In genomic region chr2:135530313-135531230, GRCh38 we compare ENCODE assay signal across 8 cellular contexts. TPM values are rescaled to one million over a fixed set of nuclear protein-coding genes. Genes with fewer than 3 reads are reported as not detected.
A peak's percentile ranks its signal among the peaks of the same experiment; 100 is the strongest.
DNase-seq lines count a peak whose midpoint lies in the region; ATAC-seq and TF ChIP-seq lines count a peak whose summit lies in the region.

TSS of gene ZRANB3 (minus strand) at chr2:135531218.

- H3K4me3 ChIP-seq in BJ (ENCODE audit: low read depth, low read length) = peak within 1 kb of the TSS; percentile 89
- peak within 1 kb of the TSS; percentile 92 for H3K4me3 ChIP-seq in choroid plexus epithelial cell (ENCODE audit: low read depth, low read length)

- DNase-seq in BJ (ENCODE audit: low read depth) (peak; percentile 93), NCI-H524 (lab: John Stamatoyannopoulos, UW) (peak; percentile 96 to 97), choroid plexus epithelial cell (ENCODE audit: low read depth) (peak; percentile 99), kidney glomerular epithelial cell (lab: John Stamatoyannopoulos, UW) (peak; percentile 99)
- peak; percentile 94 to 95 for DNase-seq in activated CD4-positive, alpha-beta T cell treated with anti-CD3 and anti-CD28 coated beads for 4 hours
- DNase-seq in stimulated activated CD4-positive, alpha-beta T cell treated with anti-CD3 and anti-CD28 coated beads, Interleukin-15, amount 100 ng/mL, for 48 hours (ENCODE audit: low read depth in 2 of 2) = peak; percentile 87 to 91

- H3K36me3 ChIP-seq in BJ (ENCODE audit: control insufficient read depth, insufficient read depth, low read length) = no peaks in the 10 kb centered on the region

- TF ChIP-seq CTCF in BJ (IDR thresholded peaks at IDR 0.05; ENCODE audit: insufficient read depth, low read depth, low read length) = no peak
- no peak for TF ChIP-seq CTCF in choroid plexus epithelial cell (conservative IDR thresholded peaks at IDR 0.05; ENCODE audit: low read depth, low read length)

- H3K27me3 ChIP-seq in BJ (ENCODE audit: control insufficient read depth, insufficient read depth, low read length) = no peaks in the 10 kb centered on the region

- CTCF ChIA-PET in BJ (lab: Yijun Ruan, JAX) = interaction anchor here (0.6 to 1.4 kb wide), 3 partner anchors 27 to 527 kb away, joined by 3 read pairs; no protein-coding TSS in a partner anchor

- POLR2A ChIA-PET in BJ (lab: Charles Lee) = interaction anchor here (0.7 kb wide), 1 partner anchor 139 kb away, joined by 12 read pairs; no protein-coding TSS in a partner anchor

- ATAC-seq in GM19324 (IDR thresholded peaks at IDR 0.05; ENCODE audit: low FRiP score, unreplicated experiment) = peak; percentile 79
- peak; percentile 63 for ATAC-seq in HG03457 (IDR thresholded peaks at IDR 0.05; ENCODE audit: unreplicated experiment)

RNA-seq across cellular contexts. Expression of gene ZRANB3, which starts in this region (rescaled TPM):
- 3.3 and 5.6 TPM in 2 replicates for polyA plus RNA-seq in BJ (2011; rRNA removed)
- 2.3 and 3.0 TPM in 2 replicates for polyA minus RNA-seq in BJ (2011; rRNA and poly(A)+ RNA removed)

Comparison
In these comparisons a context has a peak if more than half of its experiments do, and no peak if none do; other contexts are left out.
1. Peak in every context shown above with its lines: DNase-seq, ATAC-seq and H3K4me3 ChIP-seq.